33 cellular contexts compared by ENCODE assay signal in the genomic region with DNA sequence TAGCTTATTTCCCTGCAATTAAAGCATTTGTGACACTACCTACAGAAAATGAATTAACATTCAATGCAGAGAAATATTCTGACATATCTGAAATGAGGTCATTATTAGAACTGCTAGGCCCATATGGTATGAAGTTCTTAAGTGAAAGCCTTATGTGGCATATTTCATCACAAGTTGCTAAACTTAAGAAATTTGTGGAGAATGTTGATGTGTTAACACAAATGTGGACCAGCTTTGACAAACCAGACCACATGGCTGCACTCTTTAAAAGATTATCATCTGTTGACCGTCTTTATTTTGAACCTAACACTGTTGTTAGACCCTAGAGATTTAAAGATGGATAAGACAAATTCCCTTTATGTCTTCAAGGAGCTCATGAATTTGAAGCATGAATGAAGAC.
"Had no signal": no experiment of that assay in that cellular context is flagged by ENCODE, and none has a peak within 500 bp of the region (broad histone marks: within the 10 kb centered on the region; RNA-seq: fewer than 3 reads in every experiment).

No MANE protein-coding gene starts in this region.

- H3K9me3 Mint-ChIP-seq: activated CD4-positive, alpha-beta memory T cell treated with anti-CD3 and anti-CD28 coated beads, Interleukin-2, amount 10 ng/mL, durations not matched to agents 7 days and 5 days; activated naive CD8-positive, alpha-beta T cell treated with anti-CD3 and anti-CD28 coated beads for 36 hours had no signal

- H3K36me3 Mint-ChIP-seq: activated CD8-positive, alpha-beta memory T cell treated with anti-CD3 and anti-CD28 coated beads, Interleukin-2, amount 10 ng/mL, durations not matched to agents 7 days and 5 days; activated naive CD8-positive, alpha-beta T cell treated with anti-CD3 and anti-CD28 coated beads for 36 hours had no signal

- H3K4me3 ChIP-seq: ascending aorta, body of pancreas, breast epithelium, K562 had no signal

- DNase-seq: activated CD4-positive, alpha-beta memory T cell treated with anti-CD3 and anti-CD28 coated beads, Interleukin-2, amount 10 ng/mL, durations not matched to agents 7 days and 5 days; activated CD4-positive, alpha-beta T cell treated with anti-CD3 and anti-CD28 coated beads for 1 hour; activated CD4-positive, alpha-beta T cell treated with anti-CD3 and anti-CD28 coated beads for 48 hours; activated CD4-positive, CD25-positive, alpha-beta regulatory T cell; activated CD8-positive, alpha-beta memory T cell treated with anti-CD3 and anti-CD28 coated beads for 24 hours; activated CD8-positive, alpha-beta memory T cell treated with anti-CD3 and anti-CD28 coated beads, Interleukin-2, amount 10 ng/mL, durations not matched to agents 7 days and 5 days; activated CD8-positive, alpha-beta memory T cell treated with anti-CD3 and anti-CD28 coated beads, Interleukin-2, amount 50 U/mL, for 48 hours; activated effector memory CD4-positive, alpha-beta T cell treated with anti-CD3 and anti-CD28 coated beads, Interleukin-2, amount 50 U/mL, for 16 hours; activated naive CD4-positive, alpha-beta T cell; activated naive CD4-positive, alpha-beta T cell treated with anti-CD3 and anti-CD28 coated beads, Interleukin-2, amount 50 U/mL, for 16 hours; activated naive CD8-positive, alpha-beta T cell treated with anti-CD3 and anti-CD28 coated beads for 36 hours; activated T-cell treated with anti-CD3 and anti-CD28 coated beads, Interleukin-2, amount 50 U/mL, for 48 hours; amygdala; body of pancreas; NCI-H1092 treated with DMSO at 0.1 percent for 48 hours; NCI-H1417; NCI-H187 treated with DMSO at 0.1 percent for 48 hours; NCI-H2081; NCI-H2171 treated with DMSO at 0.1 percent for 48 hours; NCI-H2227 treated with DMSO at 0.1 percent for 48 hours; NCI-H446; NCI-H524 treated with DMSO at 0.1 percent for 48 hours; RPMI8226; SHP77 treated with DMSO at 0.1 percent for 48 hours; SW 1271; T-helper 1 cell; T-helper 2 cell; T-helper 9 cell; WERI-Rb-1 had no signal

- H3K27me3 ChIP-seq: ascending aorta, body of pancreas had no signal

- H3K4me1 ChIP-seq: ascending aorta, body of pancreas, breast epithelium had no signal

- FAIRE-seq: K562 had no signal

- H3K27ac Mint-ChIP-seq: activated CD4-positive, alpha-beta memory T cell treated with anti-CD3 and anti-CD28 coated beads, Interleukin-2, amount 10 ng/mL, durations not matched to agents 7 days and 5 days; activated CD8-positive, alpha-beta memory T cell treated with anti-CD3 and anti-CD28 coated beads, Interleukin-2, amount 10 ng/mL, durations not matched to agents 7 days and 5 days had no signal

- ATAC-seq: activated CD8-positive, alpha-beta memory T cell treated with anti-CD3 and anti-CD28 coated beads, Interleukin-2, amount 10 ng/mL, durations not matched to agents 7 days and 5 days; body of pancreas; K562; Panc1 had no signal

- H3K27me3 Mint-ChIP-seq: activated CD4-positive, alpha-beta memory T cell treated with anti-CD3 and anti-CD28 coated beads, Interleukin-2, amount 10 ng/mL, durations not matched to agents 7 days and 5 days; activated CD8-positive, alpha-beta memory T cell treated with anti-CD3 and anti-CD28 coated beads, Interleukin-2, amount 10 ng/mL, durations not matched to agents 7 days and 5 days; activated naive CD8-positive, alpha-beta T cell treated with anti-CD3 and anti-CD28 coated beads for 36 hours had no signal

- H3K4me3 Mint-ChIP-seq: activated CD4-positive, alpha-beta memory T cell treated with anti-CD3 and anti-CD28 coated beads, Interleukin-2, amount 10 ng/mL, durations not matched to agents 7 days and 5 days; activated CD8-positive, alpha-beta memory T cell treated with anti-CD3 and anti-CD28 coated beads, Interleukin-2, amount 10 ng/mL, durations not matched to agents 7 days and 5 days; activated naive CD8-positive, alpha-beta T cell treated with anti-CD3 and anti-CD28 coated beads for 36 hours had no signal

- H3K9me3 ChIP-seq: body of pancreas had no signal

- H3K4me1 Mint-ChIP-seq: activated CD4-positive, alpha-beta memory T cell treated with anti-CD3 and anti-CD28 coated beads, Interleukin-2, amount 10 ng/mL, durations not matched to agents 7 days and 5 days; activated CD8-positive, alpha-beta memory T cell treated with anti-CD3 and anti-CD28 coated beads, Interleukin-2, amount 10 ng/mL, durations not matched to agents 7 days and 5 days; activated naive CD8-positive, alpha-beta T cell treated with anti-CD3 and anti-CD28 coated beads for 36 hours had no signal

- H3K27ac ChIP-seq: ascending aorta, body of pancreas, breast epithelium, WERI-Rb-1 had no signal

- H3K36me3 ChIP-seq: ascending aorta, breast epithelium, WERI-Rb-1 had no signal
